8 cellular contexts compared by ENCODE assay signal in genomic region chr2:162333968-162334367, GRCh38. TPM values are rescaled to one million over a fixed set of nuclear protein-coding genes. Genes with fewer than 3 reads are reported as not detected.
DNase-seq lines count a peak whose midpoint lies in the region; ATAC-seq and TF ChIP-seq lines count a peak whose summit lies in the region.

No MANE protein-coding gene starts in this region.

- DNase-seq in NCI-H2196 (lab: John Stamatoyannopoulos, UW; ENCODE audit: unreplicated experiment) (peak; percentile 24), NCI-H2196 treated with DMSO at 0.1 percent for 48 hours (lab: John Stamatoyannopoulos, UW; ENCODE audit: unreplicated experiment) (no peak), UCSD-AML1 (lab: John Stamatoyannopoulos, UW; ENCODE audit: unreplicated experiment) (peak; percentile 26), kidney epithelial cell (ENCODE audit: low read depth) (no peak), GF-D8 (lab: John Stamatoyannopoulos, UW) (no peak), T1000 (lab: John Stamatoyannopoulos, UW) (no peak)

- ATAC-seq in GM19438 (IDR thresholded peaks at IDR 0.05; ENCODE audit: low read depth, unreplicated experiment): peak; percentile 72
- peak; percentile 66 for ATAC-seq in HG03521 (IDR thresholded peaks at IDR 0.05; ENCODE audit: unreplicated experiment)

- H3K36me3 ChIP-seq in kidney epithelial cell (ENCODE audit: control insufficient read depth, insufficient read depth, low read length): no peaks in the 10 kb centered on the region

- no peak overlapping the region for H3K4me3 ChIP-seq in kidney epithelial cell (ENCODE audit: low read depth, low read length)

- no peaks in the 10 kb centered on the region for H3K27me3 ChIP-seq in kidney epithelial cell (ENCODE audit: control insufficient read depth, insufficient read depth, low read length)

- peak; percentile 56 for TF ChIP-seq CTCF in kidney epithelial cell (IDR thresholded peaks at IDR 0.05; ENCODE audit: insufficient read depth, low read length, poor library complexity, severe bottlenecking)

RNA-seq across cellular contexts. Expression of gene GCA, which starts 10.0 kb away (rescaled TPM):
- 14.4 and 33.3 TPM in 2 replicates for total RNA-seq in kidney epithelial cell

RNA-seq across cellular contexts. Expression of gene IFIH1, which starts 15.5 kb away (rescaled TPM):
- 25.8 and 27.1 TPM in 2 replicates for total RNA-seq in kidney epithelial cell

Comparison
In these comparisons a context has a peak if more than half of its experiments do, and no peak if none do; other contexts are left out.
1. DNase-seq: peak in NCI-H2196 (single experiment) and UCSD-AML1 (single experiment); none in NCI-H2196 treated with DMSO at 0.1 percent for 48 hours (single experiment), kidney epithelial cell (single experiment), GF-D8 (single experiment) and T1000 (single experiment).